ENCODE assay signal across 8 cellular contexts in the genomic region with DNA sequence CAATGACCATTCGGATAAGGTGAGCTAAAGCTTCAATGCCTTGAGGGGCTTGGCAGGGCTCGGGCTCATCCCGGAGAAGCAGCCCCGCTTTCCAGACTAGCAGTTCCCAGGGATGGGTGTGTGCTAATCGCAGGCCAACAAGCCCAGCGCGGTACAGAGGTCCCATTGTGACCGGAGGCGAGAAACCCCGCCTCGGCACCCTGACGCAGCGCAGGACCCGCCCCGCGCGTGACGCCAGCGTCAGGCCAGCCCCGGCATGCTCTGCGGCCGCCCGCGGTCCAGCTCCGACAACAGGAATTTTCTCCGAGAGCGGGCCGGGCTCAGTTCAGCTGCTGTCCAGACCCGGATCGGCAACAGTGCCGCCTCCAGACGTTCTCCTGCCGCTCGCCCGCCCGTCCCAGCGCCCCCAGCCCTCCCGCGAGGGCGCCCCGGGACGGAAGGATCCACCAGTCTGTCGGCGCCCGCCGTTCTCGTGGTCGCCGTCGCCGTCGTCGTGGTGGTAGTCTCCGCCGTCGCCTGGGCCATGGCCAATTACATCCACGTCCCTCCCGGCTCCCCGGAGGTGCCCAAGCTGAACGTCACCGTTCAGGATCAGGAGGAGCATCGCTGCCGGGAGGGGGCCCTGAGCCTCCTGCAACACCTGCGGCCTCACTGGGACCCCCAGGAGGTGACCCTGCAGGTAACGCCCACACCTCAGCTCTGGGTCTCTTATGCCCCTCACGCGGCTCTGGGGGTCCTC. TPM values are rescaled to one million over a fixed set of nuclear protein-coding genes. Genes with fewer than 3 reads are reported as not detected.
DNase-seq lines count a peak whose midpoint lies in the region; ATAC-seq and TF ChIP-seq lines count a peak whose summit lies in the region.

A gene with protein sequence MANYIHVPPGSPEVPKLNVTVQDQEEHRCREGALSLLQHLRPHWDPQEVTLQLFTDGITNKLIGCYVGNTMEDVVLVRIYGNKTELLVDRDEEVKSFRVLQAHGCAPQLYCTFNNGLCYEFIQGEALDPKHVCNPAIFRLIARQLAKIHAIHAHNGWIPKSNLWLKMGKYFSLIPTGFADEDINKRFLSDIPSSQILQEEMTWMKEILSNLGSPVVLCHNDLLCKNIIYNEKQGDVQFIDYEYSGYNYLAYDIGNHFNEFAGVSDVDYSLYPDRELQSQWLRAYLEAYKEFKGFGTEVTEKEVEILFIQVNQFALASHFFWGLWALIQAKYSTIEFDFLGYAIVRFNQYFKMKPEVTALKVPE (plus strand): TSS at position 264 of the 739 bp plus-strand sequence. CDS start 260 bp downstream, at position 524.

- H3K4me1 ChIP-seq in adrenal gland (replicated peaks in 1 of 2), result peaks cover 8 to 38% of the 10 kb centered on the region in 2 donors
- H3K4me1 ChIP-seq in heart right ventricle, result peaks cover 0 to 47% (median 30%) of the 10 kb centered on the region in 9 donors
- peaks cover 13% of the 10 kb centered on the region for H3K4me1 ChIP-seq in upper lobe of right lung

- H3K36me3 Mint-ChIP-seq in T-cell, result no peaks in the 10 kb centered on the region

- peak; percentile 96 to 99 for TF ChIP-seq POLR2A in adrenal gland (IDR thresholded peaks at IDR 0.05)

- POLR2A ChIA-PET in T-cell (lab: Charles Lee), result interaction anchor here (0.9 to 1.0 kb wide), 2 partner anchors 81 to 96 kb away, joined by 3 to 5 read pairs; partner anchors contain the start of gene C2CD5 (in 1 of the 2)

- H3K27ac ChIP-seq in adrenal gland, result peak within 1 kb of the TSS; percentile 85 to 99 (median 96)
- peak within 1 kb of the TSS; percentile 85 to 99 (median 96) for H3K27ac ChIP-seq in heart right ventricle
- H3K27ac ChIP-seq in upper lobe of right lung, result peak within 1 kb of the TSS; percentile 98

- H3K9me3 ChIP-seq in adrenal gland (replicated peaks in 1 of 3) (no peaks in the 10 kb centered on the region), heart right ventricle (no peaks in the 10 kb centered on the region), upper lobe of right lung (no peaks in the 10 kb centered on the region)

- TF ChIP-seq CTCF in GM12864 (IDR thresholded peaks at IDR 0.05; ENCODE audit: low read depth, low read length, missing control alignments) (no peak), adrenal gland (IDR thresholded peaks at IDR 0.05) (no peak), heart right ventricle (IDR thresholded peaks at IDR 0.05) (no peak), upper lobe of right lung (IDR thresholded peaks at IDR 0.05) (no peak)

- CTCF ChIA-PET in T-cell (lab: Charles Lee), result interaction anchor here (0.7 to 1.6 kb wide), 8 partner anchors 15 to 109 kb away, joined by 3 to 5 read pairs (median 3); partner anchors contain the start of gene C2CD5 (in 2 of the 2)

- peaks cover 40 to 49% (median 44%) of the 10 kb centered on the region in 3 donors for H3K4me1 Mint-ChIP-seq in T-cell

- DNase-seq in GM12864 (ENCODE audit: low read depth) (peak; percentile 37), NCI-H1105 treated with DMSO at 0.1 percent for 48 hours (lab: John Stamatoyannopoulos, UW) (peak; percentile 83), T-cell (peak; percentile 57 to 84 (median 76)), adrenal gland (peak; percentile 91 to 97 (median 95)), heart right ventricle (peak; percentile 93 to 96), posterior vena cava (ENCODE audit: low spot score) (peak; percentile 99), upper lobe of right lung (peak; percentile 98)

- 0% methylated on average over 10 to 67 of the region's 67 CpGs for WGBS in adrenal gland, 4 donors
- WGBS in heart right ventricle, 2 donors, result 0% methylated on average over 67 of the region's 67 CpGs

- peak within 1 kb of the TSS; percentile 93 to 96 for H3K27ac Mint-ChIP-seq in T-cell

- H3K27me3 ChIP-seq in adrenal gland (no peaks in the 10 kb centered on the region), heart right ventricle (no peaks in the 10 kb centered on the region), upper lobe of right lung (no peaks in the 10 kb centered on the region)

- intact Hi-C loops in adrenal gland (cut with DNase I), result loop anchor here (5.0 kb wide), 1 partner anchor 83 kb away; the partner anchor contains the start of gene C2CD5 (in 2 of the 2)
- intact Hi-C loops in heart right ventricle (cut with DNase I), result loop anchor here (2.0 to 10.0 kb wide), 4 partner anchors 78 to 83 kb away; partner anchors contain the start of gene C2CD5 (in 9 of the 10)
- intact Hi-C loops in posterior vena cava (cut with DNase I), result loop anchor here (10.0 kb wide), 1 partner anchor 80 kb away; the partner anchor contains the start of gene C2CD5 (in 2 of the 2)
- intact Hi-C loops in upper lobe of right lung (cut with DNase I), result no loop called here

- H3K27me3 Mint-ChIP-seq in T-cell, result peaks cover 6 to 10% of the 10 kb centered on the region in 2 donors

- no peaks in the 10 kb centered on the region for H3K9me3 Mint-ChIP-seq in T-cell

- no peaks in the 10 kb centered on the region for H3K36me3 ChIP-seq in adrenal gland (replicated peaks in 1 of 2)
- no peaks in the 10 kb centered on the region for H3K36me3 ChIP-seq in heart right ventricle
- no peaks in the 10 kb centered on the region for H3K36me3 ChIP-seq in upper lobe of right lung

- H3K4me3 Mint-ChIP-seq in T-cell, result peak within 1 kb of the TSS; percentile 85 to 99 (median 90)

- ATAC-seq in HG02642 (IDR thresholded peaks at IDR 0.05; ENCODE audit: poor library complexity, unreplicated experiment), result peak; percentile 99
- peak; percentile 96 to 99 (median 98) for ATAC-seq in T-cell (replicated peaks in 1 of 4)
- peak; percentile 100 for ATAC-seq in heart right ventricle
- peak; percentile 100 for ATAC-seq in upper lobe of right lung

- H3K4me3 ChIP-seq in GM12864 (ENCODE audit: low read depth, low read length) (peak within 1 kb of the TSS; percentile 92), adrenal gland (peak within 1 kb of the TSS; percentile 63 to 93 (median 91)), heart right ventricle (peak within 1 kb of the TSS; percentile 50 to 95 (median 80)), upper lobe of right lung (peak within 1 kb of the TSS; percentile 93)

RNA-seq across cellular contexts. Expression of the gene that starts here (rescaled TPM):
- total RNA-seq in T-cell (10 to 100 TPM; 50.9 to 77.4 (median 69.9) TPM), adrenal gland (10 to 100 TPM; 32.4 to 79.2 (median 59.5) TPM), heart right ventricle (10 to 100 TPM; 15.2 to 26.6 (median 17.0) TPM), posterior vena cava (10 to 100 TPM; 47.3 to 48.2 TPM), upper lobe of right lung (86.2 TPM)
- polyA plus RNA-seq in adrenal gland (10 to 100 TPM; 16.8 to 26.3 (median 25.0) TPM), heart right ventricle (10 to 100 TPM in 1 of 2 donors, 1 to 10 TPM in 1; 4.8 to 17.1 TPM)

Comparison
In these comparisons a context has a peak if more than half of its experiments do, and no peak if none do; other contexts are left out.
1. Peak in every context shown above with its lines: DNase-seq, ATAC-seq, H3K4me3 ChIP-seq and H3K27ac ChIP-seq.
2. DNase-seq: peak in every context shown above with its lines; median percentile 99 in posterior vena cava; 98 in upper lobe of right lung; 95 in adrenal gland; 94 in heart right ventricle; 83 in NCI-H1105 treated with DMSO at 0.1 percent for 48 hours; 76 in T-cell; 37 in GM12864.